8 cellular contexts compared by ENCODE assay signal in the genomic region with DNA sequence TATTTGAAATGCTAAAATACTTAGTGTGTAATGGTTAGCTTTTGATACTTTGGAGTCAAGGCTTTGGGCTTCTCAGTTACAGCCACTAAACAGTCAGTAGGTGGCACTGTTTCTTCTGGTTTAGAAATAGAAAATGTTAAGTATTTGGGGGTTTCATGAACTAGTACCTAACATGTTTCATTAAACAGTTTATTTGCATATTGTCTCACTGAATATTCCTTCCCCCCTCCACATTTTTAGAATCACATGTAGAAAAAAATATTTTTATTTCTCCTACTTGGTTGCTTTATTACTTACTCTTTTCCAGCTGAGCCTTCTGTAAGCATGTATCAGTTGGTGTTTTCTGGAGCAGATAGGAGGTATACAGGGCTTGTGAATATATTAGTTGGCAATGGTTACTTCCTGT. TPM values are rescaled to one million over a fixed set of nuclear protein-coding genes. Genes with fewer than 3 reads are reported as not detected.
DNase-seq lines count a peak whose midpoint lies in the region; ATAC-seq and TF ChIP-seq lines count a peak whose summit lies in the region.

No MANE protein-coding gene starts in this region.

- peak overlapping the region; percentile 5; the same call in 1 of the 2 replicates for H3K4me2 ChIP-seq in MM.1S (ENCODE audit: low read depth, low read length)

- H3K27ac Mint-ChIP-seq in activated CD8-positive, alpha-beta T cell treated with anti-CD3 and anti-CD28 coated beads, Interleukin-2, amount 10 ng/mL, durations not matched to agents 7 days and 5 days: no peak overlapping the region

- H3K27ac ChIP-seq in MM.1S (ENCODE audit: low read length) (no peak overlapping the region), stomach (no peak overlapping the region)

- peak; percentile 24 for DNase-seq in AG09319 (ENCODE audit: extremely low read depth, low read depth)
- peak; percentile 81 for DNase-seq in MM.1S
- no peak for DNase-seq in activated CD8-positive, alpha-beta T cell treated with anti-CD3 and anti-CD28 coated beads, Interleukin-2, amount 10 ng/mL, durations not matched to agents 7 days and 5 days
- DNase-seq in hepatic stellate cell (ENCODE audit: low spot score): peak; percentile 22
- no peak for DNase-seq in stomach
- DNase-seq in activated T-cell treated with anti-CD3 and anti-CD28 coated beads for 4 hours: no peak

- no peaks in the 10 kb centered on the region for H3K9me3 ChIP-seq in MM.1S (replicated peaks; ENCODE audit: insufficient read depth, low read length)
- no peaks in the 10 kb centered on the region for H3K9me3 ChIP-seq in stomach

- peaks cover 14% of the 10 kb centered on the region for H3K4me1 ChIP-seq in MM.1S (ENCODE audit: low read length)
- H3K4me1 ChIP-seq in stomach: peaks cover 0 to 18% (median 0%) of the 10 kb centered on the region in 4 donors

- H3K36me3 ChIP-seq in MM.1S (replicated peaks; ENCODE audit: insufficient read depth, low read length) (no peaks in the 10 kb centered on the region; the same call in 1 of the 2 replicates), stomach (peaks cover 0 to 14% (median 4%) of the 10 kb centered on the region in 4 donors)

- POLR2A ChIA-PET in activated CD8-positive, alpha-beta T cell treated with anti-CD3 and anti-CD28 coated beads, Interleukin-2, amount 10 ng/mL, durations not matched to agents 7 days and 5 days (lab: Charles Lee): no interaction called here

- peaks cover 5% of the 10 kb centered on the region for H3K4me1 Mint-ChIP-seq in activated CD8-positive, alpha-beta T cell treated with anti-CD3 and anti-CD28 coated beads, Interleukin-2, amount 10 ng/mL, durations not matched to agents 7 days and 5 days (ENCODE audit: low read depth)

- peaks cover 30% of the 10 kb centered on the region for H3K79me2 ChIP-seq in MM.1S (ENCODE audit: low read length)

- intact Hi-C loops in stomach (cut with DNase I; ENCODE audit: low total_unique reads): no loop called here

- peak; percentile 84 for TF ChIP-seq CTCF in AG09319 (IDR thresholded peaks at IDR 0.05; ENCODE audit: low read depth, low read length)
- peak; percentile 56; the same call in 1 of the 2 replicates for TF ChIP-seq CTCF in GM12875 (IDR thresholded peaks at IDR 0.05; ENCODE audit: borderline replicate concordance, insufficient read depth, low read depth, low read length)
- peak; percentile 84 for TF ChIP-seq CTCF in MM.1S (IDR thresholded peaks at IDR 0.05; ENCODE audit: low read length)
- TF ChIP-seq CTCF in stomach (IDR thresholded peaks at IDR 0.05): peak in 5 of 7 experiments; percentile 29 to 64 (median 52)

- H3K4me3 ChIP-seq in GM12875 (ENCODE audit: low read depth, low read length) (no peak overlapping the region), MM.1S (ENCODE audit: low read length) (no peak overlapping the region), stomach (no peak overlapping the region)

- ATAC-seq in HG02571 (IDR thresholded peaks at IDR 0.05; ENCODE audit: unreplicated experiment): peak; percentile 66
- peak; percentile 69 for ATAC-seq in activated CD8-positive, alpha-beta T cell treated with anti-CD3 and anti-CD28 coated beads, Interleukin-2, amount 10 ng/mL, durations not matched to agents 7 days and 5 days

- no peak overlapping the region for H2AFZ ChIP-seq in MM.1S (ENCODE audit: low read length)

- TF ChIP-seq POLR2A in stomach (IDR thresholded peaks at IDR 0.05): no peak

- TF ChIP-seq EP300 in stomach (IDR thresholded peaks at IDR 0.05): no peak

- CTCF ChIA-PET in activated CD8-positive, alpha-beta T cell treated with anti-CD3 and anti-CD28 coated beads, Interleukin-2, amount 10 ng/mL, durations not matched to agents 7 days and 5 days (lab: Charles Lee): interaction anchor here (0.6 to 2.4 kb wide), 24 partner anchors 9 to 335 kb away, joined by 3 to 20 read pairs (median 4); partner anchors contain the start of gene DIMT1

- H4K20me1 ChIP-seq in MM.1S (ENCODE audit: insufficient read depth, low read length): no peaks in the 10 kb centered on the region

- H3K27me3 ChIP-seq in MM.1S (replicated peaks; ENCODE audit: insufficient read depth, low read length) (no peaks in the 10 kb centered on the region), stomach (no peaks in the 10 kb centered on the region)

- no peaks in the 10 kb centered on the region for H3K27me3 Mint-ChIP-seq in activated CD8-positive, alpha-beta T cell treated with anti-CD3 and anti-CD28 coated beads, Interleukin-2, amount 10 ng/mL, durations not matched to agents 7 days and 5 days (ENCODE audit: low read depth)

- H3K4me3 Mint-ChIP-seq in activated CD8-positive, alpha-beta T cell treated with anti-CD3 and anti-CD28 coated beads, Interleukin-2, amount 10 ng/mL, durations not matched to agents 7 days and 5 days: no peak overlapping the region

- no peaks in the 10 kb centered on the region for H3K36me3 Mint-ChIP-seq in activated CD8-positive, alpha-beta T cell treated with anti-CD3 and anti-CD28 coated beads, Interleukin-2, amount 10 ng/mL, durations not matched to agents 7 days and 5 days (ENCODE audit: low read depth)

- H3F3A ChIP-seq in MM.1S (ENCODE audit: insufficient read depth, low read length): no peaks in the 10 kb centered on the region

- no peaks in the 10 kb centered on the region for H3K9me2 ChIP-seq in MM.1S (replicated peaks; ENCODE audit: insufficient read depth, low read length)

- H3K9ac ChIP-seq in MM.1S (ENCODE audit: low read length): no peak overlapping the region

- no peaks in the 10 kb centered on the region for H3K9me3 Mint-ChIP-seq in activated CD8-positive, alpha-beta T cell treated with anti-CD3 and anti-CD28 coated beads, Interleukin-2, amount 10 ng/mL, durations not matched to agents 7 days and 5 days (ENCODE audit: insufficient read depth)

RNA-seq across cellular contexts. Expression of gene IPO11, which starts 48.0 kb away (rescaled TPM):
- 10 to 100 TPM; 34.8 to 38.9 TPM for total RNA-seq in activated CD8-positive, alpha-beta T cell treated with anti-CD3 and anti-CD28 coated beads, Interleukin-2, amount 10 ng/mL, durations not matched to agents 7 days and 5 days
- 10 to 100 TPM in 4 of 5 donors, 1 to 10 TPM in 1; 9.0 to 37.5 (median 24.5) TPM for total RNA-seq in stomach
- 1 to 10 TPM; 8.0 to 9.0 (median 8.1) TPM for polyA plus RNA-seq in stomach

RNA-seq across cellular contexts. Expression of gene DIMT1, which starts 56.9 kb away (rescaled TPM):
- total RNA-seq in activated CD8-positive, alpha-beta T cell treated with anti-CD3 and anti-CD28 coated beads, Interleukin-2, amount 10 ng/mL, durations not matched to agents 7 days and 5 days: 10 to 100 TPM; 24.8 to 28.8 TPM
- 10 to 100 TPM in 2 of 5 donors, 1 to 10 TPM in 3; 2.0 to 19.1 (median 7.0) TPM for total RNA-seq in stomach
- polyA plus RNA-seq in stomach: 10 to 100 TPM; 11.5 to 13.8 (median 13.6) TPM

Comparison
In these comparisons a context has a peak if more than half of its experiments do, and no peak if none do; other contexts are left out.
1. DNase-seq: peak in AG09319 (single experiment), MM.1S (single experiment) and hepatic stellate cell (single experiment); none in activated CD8-positive, alpha-beta T cell treated with anti-CD3 and anti-CD28 coated beads, Interleukin-2, amount 10 ng/mL, durations not matched to agents 7 days and 5 days (single experiment), stomach (single experiment) and activated T-cell treated with anti-CD3 and anti-CD28 coated beads for 4 hours (single experiment).
2. Peak in every context shown above with its lines, with median percentiles within 50 percentile points of each other: CTCF ChIP-seq.